9 cellular contexts compared by ENCODE assay signal in the genomic region with DNA sequence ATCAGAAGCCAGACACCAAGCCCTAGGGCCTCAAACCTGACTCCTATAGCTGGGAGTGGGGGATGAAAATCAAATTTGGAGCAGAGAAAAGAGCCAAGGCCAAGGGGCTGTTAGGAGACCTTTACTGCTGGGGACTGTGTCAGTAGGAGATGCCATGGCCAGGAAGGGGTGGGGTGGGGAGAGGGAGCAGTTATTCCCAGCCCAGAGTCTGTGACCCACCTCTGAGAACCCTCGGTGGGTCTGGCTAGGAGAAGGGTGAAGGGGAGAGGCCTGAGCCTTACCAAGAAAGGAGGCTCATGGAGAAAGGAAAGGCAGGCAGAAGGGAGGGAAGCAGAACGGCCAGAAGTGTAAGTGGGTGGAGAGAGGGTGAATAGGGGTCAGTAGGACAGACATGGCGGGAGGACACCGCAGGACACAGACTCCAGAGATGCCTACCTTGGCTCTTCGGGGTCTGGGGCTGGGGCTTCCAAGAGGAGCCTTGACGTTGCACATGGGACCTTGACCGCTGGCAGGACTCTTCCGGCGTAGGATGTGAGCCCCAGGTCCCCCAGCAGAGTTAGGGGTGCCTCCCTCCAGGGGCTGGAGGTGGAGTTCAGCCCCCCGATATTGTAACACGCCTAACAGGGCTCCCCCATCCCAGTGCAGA. TPM values are rescaled to one million over a fixed set of nuclear protein-coding genes. Genes with fewer than 3 reads are reported as not detected.
DNase-seq lines count a peak whose midpoint lies in the region; ATAC-seq and TF ChIP-seq lines count a peak whose summit lies in the region.
"Had no signal": no experiment of that assay in that cellular context is flagged by ENCODE, and none has a peak within 500 bp of the region (broad histone marks: within the 10 kb centered on the region; RNA-seq: fewer than 3 reads in every experiment).

No MANE protein-coding gene starts in this region.

- H3K4me1 Mint-ChIP-seq in natural killer cell treated with Interleukin-12 subunit alpha and Interleukin-12 subunit beta and Interleukin-15 and Interleukin-18, amount 100 ng/mL, for 72 hours (ENCODE audit: low read depth in 2 of 2), result peaks cover 56 to 74% of the 10 kb centered on the region in 2 donors
- peaks cover 26 to 72% of the 10 kb centered on the region in 2 donors for H3K4me1 Mint-ChIP-seq in natural killer cell

- no peak overlapping the region for H3K27ac ChIP-seq in neuronal stem cell (replicated peaks; ENCODE audit: low read length)

- peak overlapping the region; percentile 90 for H2AFZ ChIP-seq in neuronal stem cell (ENCODE audit: low read length)

- H3K14ac ChIP-seq in neuronal stem cell (ENCODE audit: low read length), result peak overlapping the region; percentile 50

- TF ChIP-seq CTCF in natural killer cell (IDR thresholded peaks at IDR 0.05), result no peak
- TF ChIP-seq CTCF in fibroblast of pulmonary artery (IDR thresholded peaks at IDR 0.05; ENCODE audit: low read length, missing control alignments), result no peak

- H3K27me3 Mint-ChIP-seq in natural killer cell treated with Interleukin-12 subunit alpha and Interleukin-12 subunit beta and Interleukin-15 and Interleukin-18, amount 100 ng/mL, for 72 hours, result no peaks in the 10 kb centered on the region
- no peaks in the 10 kb centered on the region for H3K27me3 Mint-ChIP-seq in natural killer cell (ENCODE audit: low read depth in 2 of 2)

- H3K23ac ChIP-seq in neuronal stem cell (ENCODE audit: low read depth, low read length, poor library complexity), result peak overlapping the region; percentile 8

- peak overlapping the region; percentile 2 for H3K4me3 Mint-ChIP-seq in natural killer cell treated with Interleukin-12 subunit alpha and Interleukin-12 subunit beta and Interleukin-15 and Interleukin-18, amount 100 ng/mL, for 72 hours
- no peak overlapping the region for H3K4me3 Mint-ChIP-seq in natural killer cell

- no peaks in the 10 kb centered on the region for H3K9me3 Mint-ChIP-seq in natural killer cell treated with Interleukin-12 subunit alpha and Interleukin-12 subunit beta and Interleukin-15 and Interleukin-18, amount 100 ng/mL, for 72 hours
- no peaks in the 10 kb centered on the region for H3K9me3 Mint-ChIP-seq in natural killer cell

- peak overlapping the region; percentile 39 to 82 for H3K27ac Mint-ChIP-seq in natural killer cell treated with Interleukin-12 subunit alpha and Interleukin-12 subunit beta and Interleukin-15 and Interleukin-18, amount 100 ng/mL, for 72 hours
- H3K27ac Mint-ChIP-seq in natural killer cell, result no peak overlapping the region

- peak overlapping the region; percentile 88 for H2AK5ac ChIP-seq in neuronal stem cell (ENCODE audit: low read depth, low read length)

- no CpG with 5 or more reads among the region's 11 CpGs for WGBS in neuronal stem cell (ENCODE audit: extremely low coverage in 2 of 2, insufficient read length in 2 of 2, insufficient replicate concordance in 1 of 2), 2 donors

- H3K4me3 ChIP-seq in fibroblast of pulmonary artery (replicated peaks; ENCODE audit: low read depth, low read length), result peak overlapping the region; percentile 65
- H3K4me3 ChIP-seq in neuronal stem cell (ENCODE audit: low read length in 2 of 2), result no peak overlapping the region

- peak overlapping the region; percentile 58 for H3K4ac ChIP-seq in neuronal stem cell (ENCODE audit: low read length)

- peak overlapping the region; percentile 14 for H2BK12ac ChIP-seq in neuronal stem cell (ENCODE audit: low read length)

- no peaks in the 10 kb centered on the region for H3K36me3 Mint-ChIP-seq in natural killer cell treated with Interleukin-12 subunit alpha and Interleukin-12 subunit beta and Interleukin-15 and Interleukin-18, amount 100 ng/mL, for 72 hours
- H3K36me3 Mint-ChIP-seq in natural killer cell, result no peaks in the 10 kb centered on the region

- peaks cover 30 to 51% of the 10 kb centered on the region in 2 donors for H3K4me1 ChIP-seq in neuronal stem cell (ENCODE audit: control insufficient read depth in 2 of 2, insufficient read depth in 1 of 2, low read depth in 1 of 2, low read length in 2 of 2)

- intact Hi-C loops in natural killer cell (cut with micrococcal nuclease), result no loop called here

- H2BK120ac ChIP-seq in neuronal stem cell (ENCODE audit: low read depth, low read length), result no peak overlapping the region

- peak overlapping the region; percentile 71 for H3K4me2 ChIP-seq in neuronal stem cell (ENCODE audit: insufficient read depth, low read length, poor library complexity, severe bottlenecking)

- H4K8ac ChIP-seq in neuronal stem cell (ENCODE audit: low read depth, low read length), result no peak overlapping the region

- ATAC-seq in natural killer cell treated with Interleukin-12 subunit alpha and Interleukin-12 subunit beta and Interleukin-15 and Interleukin-18, amount 100 ng/mL, for 72 hours, result no peak
- no peak for ATAC-seq in natural killer cell
- no peak for ATAC-seq in activated CD4-positive, CD25-positive, alpha-beta regulatory T cell treated with anti-CD3 and anti-CD28 coated beads, Interleukin-2, amount 50 U/mL, for 24 hours

- no peak overlapping the region for H2BK5ac ChIP-seq in neuronal stem cell (ENCODE audit: low read length)

- DNase-seq in natural killer cell treated with Interleukin-12 subunit alpha and Interleukin-12 subunit beta and Interleukin-15 and Interleukin-18, amount 100 ng/mL, for 72 hours (ENCODE audit: low spot score), result peak; percentile 54
- DNase-seq in natural killer cell (no peak), fibroblast of pulmonary artery (ENCODE audit: low read depth) (no peak), neuronal stem cell (ENCODE audit: low spot score) (no peak), hippocampal formation (lab: John Stamatoyannopoulos, UW) (no peak), SW480 (ENCODE audit: low spot score) (no peak), NCI-H524 treated with DMSO at 0.1 percent for 48 hours (lab: John Stamatoyannopoulos, UW) (no peak)
- DNase-seq: NCI-H2029 treated with DMSO at 0.1 percent for 48 hours had no signal

- H2BK15ac ChIP-seq in neuronal stem cell (ENCODE audit: low read length), result peak overlapping the region; percentile 59

- no peaks in the 10 kb centered on the region for H3K27me3 ChIP-seq in neuronal stem cell (ENCODE audit: control insufficient read depth in 3 of 3, insufficient read depth in 3 of 3, low read depth in 1 of 3, low read length in 3 of 3)

- peak overlapping the region; percentile 92 for H3K18ac ChIP-seq in neuronal stem cell (ENCODE audit: low read length)

- no peak overlapping the region for H3K9ac ChIP-seq in neuronal stem cell (ENCODE audit: low read depth, low read length, poor library complexity)

- no peaks in the 10 kb centered on the region for H3K9me3 ChIP-seq in neuronal stem cell (replicated peaks in 1 of 2; ENCODE audit: control insufficient read depth in 2 of 2, insufficient read depth in 1 of 2, low read depth in 1 of 2, low read length in 2 of 2)

- no peaks in the 10 kb centered on the region for H3K79me1 ChIP-seq in neuronal stem cell (ENCODE audit: low read depth, low read length)

- no peaks in the 10 kb centered on the region for H3K36me3 ChIP-seq in neuronal stem cell (replicated peaks in 1 of 2; ENCODE audit: control insufficient read depth in 2 of 2, insufficient read depth in 2 of 2, low read length in 2 of 2)

- no peak overlapping the region for H4K91ac ChIP-seq in neuronal stem cell (ENCODE audit: low read depth, low read length, poor library complexity)

RNA-seq across cellular contexts. Expression of a gene that starts 1.2 kb away (rescaled TPM):
- total RNA-seq in natural killer cell treated with Interleukin-12 subunit alpha and Interleukin-12 subunit beta and Interleukin-15 and Interleukin-18, amount 100 ng/mL, for 72 hours, result under 1 TPM; 0.43 to 0.89 TPM
- total RNA-seq in natural killer cell, result under 1 TPM; 0.14 to 0.20 (median 0.14) TPM
- 1.6 TPM for polyA plus RNA-seq in neuronal stem cell (2013, experiment 1 of 2)
- polyA plus RNA-seq in neuronal stem cell (2013, experiment 2 of 2), result 1.7 TPM

RNA-seq across cellular contexts. Expression of a gene that starts 4.5 kb away (rescaled TPM):
- total RNA-seq in natural killer cell treated with Interleukin-12 subunit alpha and Interleukin-12 subunit beta and Interleukin-15 and Interleukin-18, amount 100 ng/mL, for 72 hours, result 10 to 100 TPM; 86.2 to 87.8 TPM
- 10 to 100 TPM; 74.7 to 88.8 (median 84.7) TPM for total RNA-seq in natural killer cell
- 59.9 TPM for polyA plus RNA-seq in neuronal stem cell (2013, experiment 1 of 2)
- polyA plus RNA-seq in neuronal stem cell (2013, experiment 2 of 2), result 60.5 TPM

RNA-seq across cellular contexts. Expression of a gene that starts 17.4 kb away (rescaled TPM):
- 100 to 1,000 TPM; 111 to 583 TPM for total RNA-seq in natural killer cell treated with Interleukin-12 subunit alpha and Interleukin-12 subunit beta and Interleukin-15 and Interleukin-18, amount 100 ng/mL, for 72 hours
- 100 to 1,000 TPM; 226 to 281 (median 259) TPM for total RNA-seq in natural killer cell
- 1.1 TPM for polyA plus RNA-seq in neuronal stem cell (2013, experiment 1 of 2)
- polyA plus RNA-seq in neuronal stem cell (2013, experiment 2 of 2), result 0.93 TPM

RNA-seq across cellular contexts. Expression of a gene that starts 20.4 kb away (rescaled TPM):
- total RNA-seq in natural killer cell treated with Interleukin-12 subunit alpha and Interleukin-12 subunit beta and Interleukin-15 and Interleukin-18, amount 100 ng/mL, for 72 hours, result 10 to 100 TPM; 61.7 to 75.0 TPM
- 10 to 100 TPM; 58.4 to 62.2 (median 59.4) TPM for total RNA-seq in natural killer cell
- 46.6 TPM for polyA plus RNA-seq in neuronal stem cell (2013, experiment 1 of 2)
- polyA plus RNA-seq in neuronal stem cell (2013, experiment 2 of 2), result 44.4 TPM

RNA-seq across cellular contexts. Expression of a gene that starts 25.7 kb away (rescaled TPM):
- total RNA-seq in natural killer cell treated with Interleukin-12 subunit alpha and Interleukin-12 subunit beta and Interleukin-15 and Interleukin-18, amount 100 ng/mL, for 72 hours, result not detected
- not detected for total RNA-seq in natural killer cell
- not detected for polyA plus RNA-seq in neuronal stem cell (2013, experiment 1 of 2)
- polyA plus RNA-seq in neuronal stem cell (2013, experiment 2 of 2), result not detected

Comparison
In these comparisons a context has a peak if more than half of its experiments do, and no peak if none do; other contexts are left out.
1. H3K27ac Mint-ChIP-seq: peak in natural killer cell treated with Interleukin-12 subunit alpha and Interleukin-12 subunit beta and Interleukin-15 and Interleukin-18, amount 100 ng/mL, for 72 hours (2 of 2); none in natural killer cell (0 of 2).